Comparison of ENCODE assay signal across 24 cellular contexts in the genomic region with DNA sequence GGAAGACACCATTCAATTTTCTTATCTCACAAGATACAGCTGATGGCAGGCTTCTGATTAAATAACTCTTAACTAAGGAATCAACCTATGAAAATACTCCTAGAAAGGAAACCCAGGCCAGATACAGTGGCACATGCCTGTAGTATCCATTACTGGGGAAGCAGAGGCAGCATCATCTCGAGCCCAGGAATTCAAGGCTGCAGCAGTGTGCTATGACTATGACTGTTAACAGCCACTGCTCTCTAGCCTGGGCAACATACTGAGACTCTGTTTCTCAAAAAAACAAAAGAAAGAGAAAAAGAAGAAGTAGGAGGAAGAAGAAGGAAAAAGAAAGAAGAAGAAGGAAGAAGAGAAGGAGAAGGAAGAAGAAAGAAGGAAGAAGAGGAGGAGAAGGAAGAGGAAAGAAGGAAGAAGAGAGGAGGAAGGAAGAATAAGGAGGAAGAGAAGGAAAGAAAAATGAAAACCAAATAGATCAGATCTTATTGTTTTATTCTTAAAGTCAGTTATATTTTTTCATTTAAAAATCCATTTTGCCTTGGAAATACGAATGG.
"Had no signal": no experiment of that assay in that cellular context is flagged by ENCODE, and none has a peak within 500 bp of the region (broad histone marks: within the 10 kb centered on the region; RNA-seq: fewer than 3 reads in every experiment).

No MANE protein-coding gene starts in this region.

- H3K4me3 Mint-ChIP-seq: activated B cell treated with CpG ODN at 0.5 μM for 24 hours; activated CD4-positive, alpha-beta memory T cell treated with anti-CD3 and anti-CD28 coated beads for 36 hours; activated naive CD8-positive, alpha-beta T cell treated with anti-CD3 and anti-CD28 coated beads, Interleukin-2, amount 50 U/mL, for 24 hours; naive thymus-derived CD4-positive, alpha-beta T cell; neural progenitor cell; stimulated activated naive B cell treated with anti-CD40 and anti-IgM and Interleukin-4, amounts not matched to agents 10 μg/mL and 1 μg/mL and 100 μg/mL, for 72 hours; T-helper 2 cell treated with Interferon-gamma antibody and Interleukin-4, amounts not matched to agents 5 μg/mL and 100 μg/mL, for 36 hours had no signal

- H3K27ac Mint-ChIP-seq: activated B cell treated with CpG ODN at 0.5 μM for 24 hours; activated CD4-positive, alpha-beta memory T cell treated with anti-CD3 and anti-CD28 coated beads for 36 hours; activated naive CD8-positive, alpha-beta T cell treated with anti-CD3 and anti-CD28 coated beads, Interleukin-2, amount 50 U/mL, for 24 hours; neural progenitor cell; stimulated activated naive B cell treated with anti-CD40 and anti-IgM and Interleukin-4, amounts not matched to agents 10 μg/mL and 1 μg/mL and 100 μg/mL, for 72 hours; T-helper 2 cell treated with Interferon-gamma antibody and Interleukin-4, amounts not matched to agents 5 μg/mL and 100 μg/mL, for 36 hours had no signal

- FAIRE-seq: endothelial cell of umbilical vein, urothelium cell line had no signal

- DNase-seq: activated B cell treated with CpG ODN at 0.5 μM for 24 hours; activated CD4-positive, alpha-beta memory T cell treated with anti-CD3 and anti-CD28 coated beads for 36 hours; activated CD4-positive, alpha-beta T cell treated with anti-CD3 and anti-CD28 coated beads for 4 hours; activated gamma-delta T cell; activated naive CD4-positive, alpha-beta T cell treated with anti-CD3 and anti-CD28 coated beads, Interleukin-2, amount 50 U/mL, for 16 hours; activated naive CD8-positive, alpha-beta T cell treated with anti-CD3 and anti-CD28 coated beads, Interleukin-2, amount 50 U/mL, for 24 hours; body of pancreas; dermis blood vessel endothelial cell; effector CD8-positive, alpha-beta T cell; gastrocnemius medialis; hippocampal formation; left ventricle myocardium inferior; naive thymus-derived CD4-positive, alpha-beta T cell; posterior cingulate gyrus; sigmoid colon; stimulated activated CD4-positive, alpha-beta T cell treated with anti-CD3 and anti-CD28 coated beads, Interleukin-2, amount 100 ng/mL, for 48 hours; stimulated activated CD8-positive, alpha-beta memory T cell treated with anti-CD3 and anti-CD28 coated beads, Interleukin-4, amount 100 ng/mL, for 48 hours; stimulated activated naive B cell treated with anti-CD40 and anti-IgM and Interleukin-4, amounts not matched to agents 10 μg/mL and 1 μg/mL and 100 μg/mL, for 72 hours; transverse colon had no signal

- H3K4me1 Mint-ChIP-seq: activated naive CD8-positive, alpha-beta T cell treated with anti-CD3 and anti-CD28 coated beads, Interleukin-2, amount 50 U/mL, for 24 hours had no signal

- H3K9me3 Mint-ChIP-seq: activated B cell treated with CpG ODN at 0.5 μM for 24 hours; activated CD4-positive, alpha-beta memory T cell treated with anti-CD3 and anti-CD28 coated beads for 36 hours; activated naive CD8-positive, alpha-beta T cell treated with anti-CD3 and anti-CD28 coated beads, Interleukin-2, amount 50 U/mL, for 24 hours; naive thymus-derived CD4-positive, alpha-beta T cell; stimulated activated naive B cell treated with anti-CD40 and anti-IgM and Interleukin-4, amounts not matched to agents 10 μg/mL and 1 μg/mL and 100 μg/mL, for 72 hours; T-helper 2 cell treated with Interferon-gamma antibody and Interleukin-4, amounts not matched to agents 5 μg/mL and 100 μg/mL, for 36 hours had no signal

- ATAC-seq: activated naive CD8-positive, alpha-beta T cell treated with anti-CD3 and anti-CD28 coated beads, Interleukin-2, amount 50 U/mL, for 24 hours; body of pancreas; esophagus mucosa; gastrocnemius medialis; naive thymus-derived CD4-positive, alpha-beta T cell; stimulated activated naive B cell treated with anti-CD40 and anti-IgM and Interleukin-4, amounts not matched to agents 10 μg/mL and 1 μg/mL and 100 μg/mL, for 72 hours had no signal

- H3K27me3 Mint-ChIP-seq: activated B cell treated with CpG ODN at 0.5 μM for 24 hours; activated CD4-positive, alpha-beta memory T cell treated with anti-CD3 and anti-CD28 coated beads for 36 hours; activated naive CD8-positive, alpha-beta T cell treated with anti-CD3 and anti-CD28 coated beads, Interleukin-2, amount 50 U/mL, for 24 hours; stimulated activated naive B cell treated with anti-CD40 and anti-IgM and Interleukin-4, amounts not matched to agents 10 μg/mL and 1 μg/mL and 100 μg/mL, for 72 hours had no signal
